16 cellular contexts compared by ENCODE assay signal in the genomic region with DNA sequence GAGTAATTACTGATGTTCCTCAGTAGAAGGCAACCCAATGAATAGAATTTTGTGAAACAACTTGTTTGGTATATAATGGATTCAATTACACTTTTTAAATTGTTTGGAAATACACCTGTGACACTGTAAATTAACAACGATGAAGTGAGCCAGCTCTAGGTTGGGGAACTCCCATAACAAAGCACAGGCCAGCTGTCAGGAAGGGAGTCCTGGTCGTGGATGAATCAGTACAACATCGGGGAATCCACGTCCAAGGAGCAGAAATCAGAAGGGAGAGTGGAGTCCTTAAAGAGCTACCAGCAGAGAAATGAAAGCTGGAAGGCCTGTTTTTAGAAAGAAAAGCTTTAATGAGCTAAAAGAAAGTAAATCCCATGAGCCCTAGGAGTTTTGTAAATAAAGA.
DNase-seq lines count a peak whose midpoint lies in the region; ATAC-seq, FAIRE-seq and TF ChIP-seq lines count a peak whose summit lies in the region.
"Had no signal": no experiment of that assay in that cellular context is flagged by ENCODE, and none has a peak within 500 bp of the region (broad histone marks: within the 10 kb centered on the region; RNA-seq: fewer than 3 reads in every experiment).

No MANE protein-coding gene starts in this region.

- H3K4me3 Mint-ChIP-seq in neural progenitor cell, result no peak overlapping the region
- H3K4me3 Mint-ChIP-seq: HFFc6 had no signal

- ATAC-seq in HG02884 (IDR thresholded peaks at IDR 0.05; ENCODE audit: unreplicated experiment), result no peak

- peaks cover 2% of the 10 kb centered on the region for H3K27me3 Mint-ChIP-seq in neural progenitor cell (ENCODE audit: insufficient read depth, low read depth)

- no peaks in the 10 kb centered on the region for H3K9me3 ChIP-seq in neural progenitor cell (ENCODE audit: low read depth)

- H2AFZ ChIP-seq in neural progenitor cell (replicated peaks), result peak overlapping the region; percentile 71

- H3K36me3 ChIP-seq in bronchial epithelial cell (ENCODE audit: control insufficient read depth, insufficient read depth, low read length) (no peaks in the 10 kb centered on the region), neural progenitor cell (no peaks in the 10 kb centered on the region)

- no peaks in the 10 kb centered on the region for H3K36me3 Mint-ChIP-seq in neural progenitor cell

- FAIRE-seq in bronchial epithelial cell (lab: Jason Lieb, UNC), result no peak
- FAIRE-seq: A204.1, H54 had no signal

- no peaks in the 10 kb centered on the region for H3K9me3 Mint-ChIP-seq in neural progenitor cell

- H3K27me3 ChIP-seq in bronchial epithelial cell (ENCODE audit: control insufficient read depth, insufficient read depth, low read length), result no peaks in the 10 kb centered on the region
- no peaks in the 10 kb centered on the region for H3K27me3 ChIP-seq in neural progenitor cell

- DNase-seq in NCI-H2107 treated with DMSO at 0.1 percent for 48 hours (lab: John Stamatoyannopoulos, UW; ENCODE audit: unreplicated experiment) (peak; percentile 19), NCI-H2107 (lab: John Stamatoyannopoulos, UW) (no peak), NCI-H69 (lab: John Stamatoyannopoulos, UW) (peak; percentile 50), bronchial epithelial cell (ENCODE audit: low read depth) (peak; percentile 3), neural progenitor cell (ENCODE audit: low spot score) (no peak), GOT3 (lab: John Stamatoyannopoulos, UW) (no peak), T-helper 9 cell (no peak)
- DNase-seq: C1 segment of cervical spinal cord, HFFc6, KG1, NCI-H345, NCI-H774, SW 1271 had no signal

- H4K20me1 ChIP-seq in neural progenitor cell (ENCODE audit: low read depth), result no peaks in the 10 kb centered on the region

- no peaks in the 10 kb centered on the region for H3K4me1 ChIP-seq in neural progenitor cell

- no peak overlapping the region for H3K27ac ChIP-seq in neural progenitor cell

- H3K4me3 ChIP-seq in bronchial epithelial cell (ENCODE audit: low read depth, low read length) (no peak overlapping the region), neural progenitor cell (no peak overlapping the region)

- H3K79me2 ChIP-seq in neural progenitor cell (ENCODE audit: low read depth), result no peaks in the 10 kb centered on the region

- no peaks in the 10 kb centered on the region for H3F3A ChIP-seq in neural progenitor cell (ENCODE audit: low read depth)

- H3K9ac ChIP-seq in neural progenitor cell, result no peak overlapping the region

- no peak overlapping the region for H3K4me2 ChIP-seq in neural progenitor cell

- H3K4me1 Mint-ChIP-seq in neural progenitor cell, result no peaks in the 10 kb centered on the region

- TF ChIP-seq CTCF in bronchial epithelial cell (IDR thresholded peaks at IDR 0.05; ENCODE audit: insufficient read depth, low read length, severe bottlenecking) (no peak), neural progenitor cell (IDR thresholded peaks at IDR 0.05) (no peak)

- no peak overlapping the region for H3K27ac Mint-ChIP-seq in neural progenitor cell
- H3K27ac Mint-ChIP-seq: HFFc6 had no signal

Comparison
In these comparisons a context has a peak if more than half of its experiments do, and no peak if none do; other contexts are left out.
1. DNase-seq: peak in NCI-H2107 treated with DMSO at 0.1 percent for 48 hours (single experiment), NCI-H69 (single experiment) and bronchial epithelial cell (single experiment); none in NCI-H2107 (single experiment), neural progenitor cell (single experiment), GOT3 (single experiment) and T-helper 9 cell (single experiment).